Comparison of ENCODE assay signal across 15 cellular contexts in the genomic region with DNA sequence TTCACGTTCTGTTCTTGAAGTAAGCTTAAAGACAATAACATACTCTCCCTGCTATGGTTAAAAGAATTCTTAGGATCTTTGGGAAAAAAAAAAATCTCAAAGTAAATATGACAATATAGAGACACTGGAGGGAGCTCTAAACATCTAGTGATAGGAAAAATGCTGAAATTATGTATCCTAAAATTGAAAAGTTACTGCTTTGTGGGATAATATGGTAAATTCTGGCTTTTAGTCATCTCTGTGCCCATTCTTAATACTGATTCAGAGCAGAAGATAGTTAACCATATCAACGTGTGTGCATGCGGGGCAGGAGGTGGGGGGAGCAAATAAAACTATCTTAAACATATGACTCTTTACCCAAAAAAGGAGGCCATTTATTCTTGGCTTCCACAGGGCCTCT.
DNase-seq lines count a peak whose midpoint lies in the region; ATAC-seq, FAIRE-seq and TF ChIP-seq lines count a peak whose summit lies in the region.
"Had no signal": no experiment of that assay in that cellular context is flagged by ENCODE, and none has a peak within 500 bp of the region (broad histone marks: within the 10 kb centered on the region; RNA-seq: fewer than 3 reads in every experiment).

No MANE protein-coding gene starts in this region.

- POLR2A ChIA-PET in CD4-positive, alpha-beta memory T cell (lab: Charles Lee; ENCODE audit: partially characterized antibody): no interaction called here
- POLR2A ChIA-PET in K562 (lab: Yijun Ruan, JAX): interaction anchor here (0.8 to 1.3 kb wide), 3 partner anchors 9 to 29 kb away, joined by 3 to 5 read pairs (median 3); no protein-coding TSS in a partner anchor

- H3K36me3 Mint-ChIP-seq in CD4-positive, alpha-beta memory T cell: peaks cover 22 to 32% of the 10 kb centered on the region in 2 donors
- peaks cover 32% of the 10 kb centered on the region for H3K36me3 Mint-ChIP-seq in HFFc6 (ENCODE audit: low read depth)

- H3K9me3 Mint-ChIP-seq in CD4-positive, alpha-beta memory T cell: no peaks in the 10 kb centered on the region
- H3K9me3 Mint-ChIP-seq in HFFc6: no peaks in the 10 kb centered on the region
- H3K9me3 Mint-ChIP-seq: activated naive CD4-positive, alpha-beta T cell treated with anti-CD3 and anti-CD28 coated beads, Interleukin-2, amount 50 U/mL, for 72 hours; immature natural killer cell; naive thymus-derived CD8-positive, alpha-beta T cell had no signal

- TF ChIP-seq CTCF in HFFc6 (IDR thresholded peaks at IDR 0.05) (peak; percentile 68), K562 (IDR thresholded peaks at IDR 0.05 in 2 of 3, conservative IDR thresholded peaks at IDR 0.05 in 1 of 3; ENCODE audit: insufficient read depth in 2 of 3, low read depth in 1 of 3, low read length in 3 of 3) (peak in 1 of 3 experiments; percentile 42; a peak in 2 of 6 replicates), neutrophil (IDR thresholded peaks at IDR 0.05) (no peak), adrenal gland (IDR thresholded peaks at IDR 0.05) (no peak), GM10266 (IDR thresholded peaks at IDR 0.05; ENCODE audit: control insufficient read depth, insufficient read depth, low read depth, missing control alignments) (no peak)

- no peaks in the 10 kb centered on the region for H3K36me3 ChIP-seq in CD4-positive, alpha-beta memory T cell (ENCODE audit: insufficient read depth, low read length)
- no peaks in the 10 kb centered on the region for H3K36me3 ChIP-seq in K562 (ENCODE audit: control insufficient read depth, insufficient read depth, low read length)
- no peaks in the 10 kb centered on the region for H3K36me3 ChIP-seq in neutrophil
- no peaks in the 10 kb centered on the region for H3K36me3 ChIP-seq in adrenal gland (replicated peaks in 1 of 2)

- H3K4me3 Mint-ChIP-seq in CD4-positive, alpha-beta memory T cell: no peak overlapping the region
- H3K4me3 Mint-ChIP-seq in HFFc6: no peak overlapping the region
- H3K4me3 Mint-ChIP-seq: naive thymus-derived CD8-positive, alpha-beta T cell had no signal

- BruUV-seq in K562 (replicated peaks; lab: Mats Ljungman, UMichigan): no TSS peak

- no peaks in the 10 kb centered on the region for H3K27me3 Mint-ChIP-seq in CD4-positive, alpha-beta memory T cell
- peaks cover 4% of the 10 kb centered on the region for H3K27me3 Mint-ChIP-seq in HFFc6 (ENCODE audit: insufficient read depth)
- H3K27me3 Mint-ChIP-seq: naive thymus-derived CD8-positive, alpha-beta T cell had no signal

- ATAC-seq in K562: no peak
- ATAC-seq: naive thymus-derived CD8-positive, alpha-beta T cell had no signal

- no peak overlapping the region for H3K4me2 ChIP-seq in K562 (ENCODE audit: insufficient read depth, low read length)

- 3% methylated on average over 3 of the region's 3 CpGs for whole genome bisulfite sequencing in K562 (ENCODE audit: insufficient coverage, low coverage, missing lambda C conversion rate)
- WGBS in adrenal gland, 4 donors: 61 to 70% (median 66%) methylated on average over 3 of the region's 3 CpGs

- peak in 1 of 2 experiments; percentile 36; a peak in 3 of 4 replicates for TF ChIP-seq RAD21 in K562 (CRISPR knock-in tag; conservative IDR thresholded peaks at IDR 0.05 in 1 of 2, IDR thresholded peaks at IDR 0.05 in 1 of 2)

- no peaks in the 10 kb centered on the region for H3K9me1 ChIP-seq in K562 (ENCODE audit: control insufficient read depth, insufficient read depth, low read length)

- peak overlapping the region in 6 of 7 donors; percentile 1 to 61 (median 24) for H3K27ac Mint-ChIP-seq in CD4-positive, alpha-beta memory T cell
- no peak overlapping the region for H3K27ac Mint-ChIP-seq in HFFc6

- CTCF ChIA-PET in CD4-positive, alpha-beta memory T cell (lab: Charles Lee; ENCODE audit: partially characterized antibody): interaction anchor here (0.6 to 1.6 kb wide), 6 partner anchors 10 to 1412 kb away, joined by 3 read pairs; no protein-coding TSS in a partner anchor
- CTCF ChIA-PET in K562 (lab: Yijun Ruan, JAX; ENCODE audit: low intra/inter-chr PET ratio): no interaction called here

- H3K9ac ChIP-seq in K562 (ENCODE audit: insufficient read depth in 1 of 2, low read depth in 2 of 2, low read length in 2 of 2): no peak overlapping the region

- H3K4me3 ChIP-seq in CD4-positive, alpha-beta memory T cell (ENCODE audit: low read length in 2 of 2): no peak overlapping the region
- H3K4me3 ChIP-seq in K562 (no peak overlapping the region), neutrophil (ENCODE audit: low read depth in 1 of 2, low read length in 1 of 2) (no peak overlapping the region), adrenal gland (no peak overlapping the region)
- H3K4me3 ChIP-seq: SK-N-MC had no signal

- DNase-seq in CD4-positive, alpha-beta memory T cell: no peak
- DNase-seq in HFFc6: no peak
- no peak for DNase-seq in K562 (ENCODE audit: extremely low read depth in 1 of 4, low spot score in 3 of 4)
- no peak for DNase-seq in glomerular visceral epithelial cell (ENCODE audit: extremely low spot score)
- no peak for DNase-seq in adrenal gland
- no peak for DNase-seq in GM10266 (ENCODE audit: extremely low spot score)
- no peak for DNase-seq in activated naive CD4-positive, alpha-beta T cell treated with anti-CD3 and anti-CD28 coated beads, Interleukin-2, amount 50 U/mL, for 16 hours
- DNase-seq: activated CD4-positive, CD25-positive, alpha-beta regulatory T cell treated with anti-CD3 and anti-CD28 coated beads, Interleukin-2, amount 50 U/mL, for 72 hours; DMS153; naive thymus-derived CD8-positive, alpha-beta T cell; NCI-H345 had no signal

- TF ChIP-seq POLR2A in K562 (conservative IDR thresholded peaks at IDR 0.05) (no peak), adrenal gland (IDR thresholded peaks at IDR 0.05) (no peak)

- no peaks in the 10 kb centered on the region for H4K20me1 ChIP-seq in K562 (replicated peaks; ENCODE audit: control insufficient read depth, insufficient read depth, low read length)

- H3K27ac ChIP-seq in CD4-positive, alpha-beta memory T cell (ENCODE audit: low read depth, low read length): no peak overlapping the region
- no peak overlapping the region for H3K27ac ChIP-seq in K562 (ENCODE audit: extremely low read depth, low read depth, low read length)
- peak overlapping the region; percentile 25 for H3K27ac ChIP-seq in neutrophil
- no peak overlapping the region for H3K27ac ChIP-seq in adrenal gland
- H3K27ac ChIP-seq: SK-N-MC had no signal

- H3K79me2 ChIP-seq in K562 (ENCODE audit: control insufficient read depth, insufficient read depth, low read length): no peaks in the 10 kb centered on the region

- peaks cover 13 to 29% (median 16%) of the 10 kb centered on the region in 4 donors for H3K4me1 Mint-ChIP-seq in CD4-positive, alpha-beta memory T cell
- H3K4me1 Mint-ChIP-seq in HFFc6 (ENCODE audit: low read depth): peaks cover 72% of the 10 kb centered on the region

- in situ Hi-C loops in K562 (cut with MboI): loop anchor here (5.0 kb wide), 1 partner anchor 72 kb away; no protein-coding TSS in a partner anchor

- H3K27me3 ChIP-seq in CD4-positive, alpha-beta memory T cell (ENCODE audit: insufficient read depth, low read length): no peaks in the 10 kb centered on the region
- H3K27me3 ChIP-seq in K562 (ENCODE audit: control insufficient read depth in 2 of 2, insufficient read depth in 2 of 2, low read length in 2 of 2) (peaks cover 22 to 40% of the 10 kb centered on the region in 2 experiments), neutrophil (no peaks in the 10 kb centered on the region), adrenal gland (no peaks in the 10 kb centered on the region)

- TF ChIP-seq EP300 in K562 (IDR thresholded peaks at IDR 0.05; ENCODE audit: low read length): no peak

- no peaks in the 10 kb centered on the region for H3K9me3 ChIP-seq in CD4-positive, alpha-beta memory T cell (ENCODE audit: control insufficient read depth in 1 of 2, low read length in 2 of 2)
- no peaks in the 10 kb centered on the region for H3K9me3 ChIP-seq in K562 (replicated peaks; ENCODE audit: control insufficient read depth, insufficient read depth, low read depth, low read length)
- H3K9me3 ChIP-seq in neutrophil: no peaks in the 10 kb centered on the region
- H3K9me3 ChIP-seq in adrenal gland (replicated peaks in 1 of 3): no peaks in the 10 kb centered on the region

- FAIRE-seq in K562 (lab: Jason Lieb, UNC): no peak

- peaks cover 5% of the 10 kb centered on the region for H3K4me1 ChIP-seq in CD4-positive, alpha-beta memory T cell (ENCODE audit: insufficient read depth, low read length)
- H3K4me1 ChIP-seq in K562 (replicated peaks in 1 of 2; ENCODE audit: control insufficient read depth in 2 of 2, insufficient read depth in 2 of 2, low read length in 2 of 2) (no peaks in the 10 kb centered on the region), neutrophil (ENCODE audit: control insufficient read depth in 1 of 2, insufficient read depth in 1 of 2, low read depth in 1 of 2, low read length in 1 of 2) (peaks cover 34 to 36% of the 10 kb centered on the region in 2 experiments), adrenal gland (replicated peaks in 1 of 2) (peaks cover 0 to 33% of the 10 kb centered on the region in 2 donors)

- intact Hi-C loops in CD4-positive, alpha-beta memory T cell (cut with micrococcal nuclease): no loop called here
- intact Hi-C loops in K562 (cut with micrococcal nuclease) (loop anchor here (10.0 kb wide), 1 partner anchor 361 kb away; the partner anchor contains the start of gene ATXN1), adrenal gland (cut with DNase I) (loop anchor here in 1 of 2 donors (10.0 kb wide), 1 partner anchor 159 kb away; no protein-coding TSS in a partner anchor)

- no peak overlapping the region for H2AFZ ChIP-seq in K562 (ENCODE audit: low read depth, low read length)

TF ChIP-seq in K562, 482 proteins besides CTCF, POLR2A, EP300 and RAD21 (continues in another document):
- TF ChIP-seq, protein P1, sequence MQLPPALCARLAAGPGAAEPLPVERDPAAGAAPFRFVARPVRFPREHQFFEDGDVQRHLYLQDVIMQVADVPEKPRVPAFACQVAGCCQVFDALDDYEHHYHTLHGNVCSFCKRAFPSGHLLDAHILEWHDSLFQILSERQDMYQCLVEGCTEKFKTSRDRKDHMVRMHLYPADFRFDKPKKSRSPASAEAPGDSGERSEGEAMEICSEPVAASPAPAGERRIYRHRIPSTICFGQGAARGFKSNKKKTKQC (CRISPR knock-in tag; IDR thresholded peaks at IDR 0.05): no peak
- TF ChIP-seq FOXA3 (CRISPR knock-in tag; conservative IDR thresholded peaks at IDR 0.05 in 1 of 2, IDR thresholded peaks at IDR 0.05 in 1 of 2) (peak in 1 of 2 experiments; percentile 10; a peak in 1 of 4 replicates), ZNF384 (IDR thresholded peaks at IDR 0.05; ENCODE audit: low read depth, low read length) (peak; percentile 36; the same call in 1 of the 2 replicates)
